8 cellular contexts compared by ENCODE assay signal in genomic region chr6:141077355-141078333, GRCh38.
DNase-seq lines count a peak whose midpoint lies in the region; ATAC-seq and TF ChIP-seq lines count a peak whose summit lies in the region.

No MANE protein-coding gene starts in this region.

- 14% methylated on average over 7 of the region's 8 CpGs for WGBS in SK-N-SH (ENCODE audit: low lambda C conversion rate)
- WGBS in transverse colon (ENCODE audit: low coverage in 1 of 2), 2 donors, result 82 to 88% methylated on average over 2 to 8 of the region's 8 CpGs

- no peaks in the 10 kb centered on the region; a peak in 1 of 4 replicates for H3K4me1 ChIP-seq in SK-N-SH (ENCODE audit: control insufficient read depth in 1 of 2, insufficient read depth in 2 of 2, low read depth in 1 of 2, low read length in 1 of 2)
- no peaks in the 10 kb centered on the region for H3K4me1 ChIP-seq in transverse colon

- ATAC-seq in GM19463 (IDR thresholded peaks at IDR 0.05; ENCODE audit: unreplicated experiment) (peak; percentile 88), HG03432 (IDR thresholded peaks at IDR 0.05; ENCODE audit: unreplicated experiment) (peak; percentile 95)

- H3K9ac ChIP-seq in SK-N-SH, result no peak overlapping the region

- TF ChIP-seq RAD21 in SK-N-SH (IDR thresholded peaks at IDR 0.05; ENCODE audit: low read length), result no peak

- H3K9me3 ChIP-seq in SK-N-SH (no peaks in the 10 kb centered on the region), transverse colon (no peaks in the 10 kb centered on the region)

- H3K27ac ChIP-seq in SK-N-SH (ENCODE audit: low read depth in 2 of 2, low read length in 1 of 2), result peak overlapping the region in 1 of 2 experiments; percentile 25; a peak in 1 of 4 replicates
- no peak overlapping the region for H3K27ac ChIP-seq in transverse colon

- TF ChIP-seq EP300 in SK-N-SH (IDR thresholded peaks at IDR 0.05; ENCODE audit: borderline replicate concordance in 1 of 2, low read depth in 1 of 2, low read length in 1 of 2), result no peak
- no peak for TF ChIP-seq EP300 in transverse colon (IDR thresholded peaks at IDR 0.05; ENCODE audit: low read depth)

- no peaks in the 10 kb centered on the region for H3F3A ChIP-seq in SK-N-SH (replicated peaks; ENCODE audit: insufficient read depth)

- H3K36me3 ChIP-seq in SK-N-SH (replicated peaks in 1 of 2; ENCODE audit: control insufficient read depth in 1 of 2, insufficient read depth in 2 of 2, low read length in 1 of 2) (no peaks in the 10 kb centered on the region), transverse colon (no peaks in the 10 kb centered on the region)

- POLR2A ChIA-PET in SK-N-SH (lab: Yijun Ruan, JAX), result no interaction called here

- CTCF ChIA-PET in SK-N-SH (lab: Yijun Ruan, JAX), result interaction anchor here (1.2 kb wide), 1 partner anchor 9 kb away, joined by 4 read pairs; no protein-coding TSS in a partner anchor

- TF ChIP-seq CTCF in SK-N-SH (IDR thresholded peaks at IDR 0.05), result peak; percentile 48
- no peak for TF ChIP-seq CTCF in transverse colon (IDR thresholded peaks at IDR 0.05)

- H3K4me3 ChIP-seq in SK-N-SH (ENCODE audit: low read depth in 2 of 2, low read length in 1 of 2) (no peak overlapping the region; a peak in 1 of 4 replicates), transverse colon (no peak overlapping the region)

- in situ Hi-C loops in transverse colon (cut with MboI; ENCODE audit: low pct_ligation_motif_present in 1 of 4, low pct_unique_long_range_greater_than_20kb in 1 of 4, low sequenced_read_pairs in 3 of 4), result no loop called here

- no peaks in the 10 kb centered on the region for H3K79me2 ChIP-seq in SK-N-SH (ENCODE audit: insufficient read depth)

- DNase-seq in EH (ENCODE audit: low read depth) (peak; percentile 6), SK-N-SH (peak; percentile 15), iris pigment epithelial cell (ENCODE audit: low read depth) (peak; percentile 21), AG08395 (ENCODE audit: low spot score) (no peak), transverse colon (no peak)
- no peak for DNase-seq in activated CD4-positive, CD25-positive, alpha-beta regulatory T cell (lab: John Stamatoyannopoulos, UW)

- H4K20me1 ChIP-seq in SK-N-SH (ENCODE audit: insufficient read depth), result no peaks in the 10 kb centered on the region

- H3K4me2 ChIP-seq in SK-N-SH, result no peak overlapping the region

- H3K27me3 ChIP-seq in SK-N-SH (ENCODE audit: insufficient read depth), result no peaks in the 10 kb centered on the region
- H3K27me3 ChIP-seq in transverse colon, result no peaks in the 10 kb centered on the region

- intact Hi-C loops in transverse colon (cut with DNase I; ENCODE audit: low total_unique reads), result no loop called here

- TF ChIP-seq POLR2A in transverse colon (IDR thresholded peaks at IDR 0.05), result no peak

- H3K9me2 ChIP-seq in SK-N-SH, result no peaks in the 10 kb centered on the region

- H2AFZ ChIP-seq in SK-N-SH (ENCODE audit: low read depth), result peak overlapping the region; percentile 42; the same call in 1 of the 2 replicates

TF ChIP-seq in SK-N-SH, 30 proteins besides CTCF, POLR2A, EP300 and RAD21:
- TF ChIP-seq TEAD4 (IDR thresholded peaks at IDR 0.05; ENCODE audit: borderline replicate concordance, insufficient read depth) (no peak), MAX (IDR thresholded peaks at IDR 0.05; ENCODE audit: low read depth) (no peak), CHD2 (IDR thresholded peaks at IDR 0.05; ENCODE audit: low read length, partially characterized antibody) (no peak), RFX5 (IDR thresholded peaks at IDR 0.05; ENCODE audit: low read length) (no peak), SMC3 (IDR thresholded peaks at IDR 0.05; ENCODE audit: low read depth, low read length) (no peak), YY1 (IDR thresholded peaks at IDR 0.05; ENCODE audit: low read depth) (no peak), USF2 (IDR thresholded peaks at IDR 0.05; ENCODE audit: borderline replicate concordance, low read depth, low read length) (no peak), NRF1 (IDR thresholded peaks at IDR 0.05; ENCODE audit: low read depth, low read length) (no peak), JUND (IDR thresholded peaks at IDR 0.05) (no peak), TCF12 (IDR thresholded peaks at IDR 0.05) (no peak), MEF2A (IDR thresholded peaks at IDR 0.05; ENCODE audit: borderline replicate concordance, low read depth) (no peak), RXRA (IDR thresholded peaks at IDR 0.05; ENCODE audit: borderline replicate concordance, low read depth) (no peak), EZH2phosphoT487 (IDR thresholded peaks at IDR 0.05; ENCODE audit: borderline replicate concordance, low read depth) (no peak), PBX3 (IDR thresholded peaks at IDR 0.05) (no peak), MXI1 (IDR thresholded peaks at IDR 0.05; ENCODE audit: low read depth, low read length) (no peak), POLR2AphosphoS5 (IDR thresholded peaks at IDR 0.05; ENCODE audit: low read depth, low read length) (no peak), USF1 (IDR thresholded peaks at IDR 0.05; ENCODE audit: borderline replicate concordance, low read depth) (no peak), ZBTB33 (IDR thresholded peaks at IDR 0.05; ENCODE audit: borderline replicate concordance, low read depth) (no peak), GABPA (IDR thresholded peaks at IDR 0.05; ENCODE audit: low read depth) (no peak)

Comparison
In these comparisons a context has a peak if more than half of its experiments do, and no peak if none do; other contexts are left out.
1. DNase-seq: peak in EH (single experiment), SK-N-SH (single experiment) and iris pigment epithelial cell (single experiment); none in AG08395 (single experiment), transverse colon (single experiment) and activated CD4-positive, CD25-positive, alpha-beta regulatory T cell (0 of 4).